Comparison of ENCODE assay signal across 1 cellular context in genomic region chr16:85288869-85289660, GRCh38.
TF ChIP-seq lines count a peak whose summit lies in the region.

No MANE protein-coding gene starts in this region.

TF ChIP-seq in liver, 16 proteins besides CTCF, POLR2A, EP300 and RAD21 (continued from another document):
- TF ChIP-seq TAF1 (conservative IDR thresholded peaks at IDR 0.05) (peak; percentile 84), GABPA (IDR thresholded peaks at IDR 0.05 in 1 of 2, conservative IDR thresholded peaks at IDR 0.05 in 1 of 2) (peak in 1 of 2 donors; percentile 66), JUND (IDR thresholded peaks at IDR 0.05) (peak in 1 of 2 donors; percentile 71), NR2F2 (IDR thresholded peaks at IDR 0.05) (peak; percentile 94), ATF3 (IDR thresholded peaks at IDR 0.05) (peak; percentile 50), MAX (IDR thresholded peaks at IDR 0.05) (peak; percentile 73), FOXA1 (IDR thresholded peaks at IDR 0.05) (no peak), SP1 (IDR thresholded peaks at IDR 0.05) (peak; percentile 95), EGR1 (IDR thresholded peaks at IDR 0.05; ENCODE audit: low read depth in 2 of 2) (peak; percentile 53 to 68), HNF4A (conservative IDR thresholded peaks at IDR 0.05) (peak; percentile 91 to 96)
TF ChIP-seq in liver: peak in this region for 12.
